ENCODE assay signal across 14 cellular contexts in genomic region chr9:20364954-20365353, GRCh38.
DNase-seq lines count a peak whose midpoint lies in the region; ATAC-seq, FAIRE-seq and TF ChIP-seq lines count a peak whose summit lies in the region.
"Had no signal": no experiment of that assay in that cellular context is flagged by ENCODE, and none has a peak within 500 bp of the region (broad histone marks: within the 10 kb centered on the region; RNA-seq: fewer than 3 reads in every experiment).

No MANE protein-coding gene starts in this region.

- no peak for TF ChIP-seq EP300 in neural cell (conservative IDR thresholded peaks at IDR 0.05; ENCODE audit: poor library complexity, severe bottlenecking)

- no peaks in the 10 kb centered on the region for H3K9me3 ChIP-seq in neural cell (ENCODE audit: low read length)
- H3K9me3 ChIP-seq: A549, BLaER1 had no signal

- TF ChIP-seq RAD21 in neural cell (conservative IDR thresholded peaks at IDR 0.05), result no peak

- H3F3A ChIP-seq in neural cell (ENCODE audit: insufficient read depth, low read length, poor library complexity, severe bottlenecking), result no peaks in the 10 kb centered on the region

- H3K36me3 ChIP-seq in neural cell (ENCODE audit: insufficient read depth, low read length), result peaks cover 15% of the 10 kb centered on the region
- H3K36me3 ChIP-seq: BLaER1 had no signal

- DNase-seq in D341Med (ENCODE audit: low spot score) (peak; percentile 33), dermis microvascular lymphatic vessel endothelial cell (ENCODE audit: low read depth in 2 of 2) (peak; percentile 14 to 53), A172 (ENCODE audit: low spot score) (no peak), urothelium cell line (ENCODE audit: low spot score) (no peak)
- DNase-seq: CD4-positive, alpha-beta memory T cell; DMS79 treated with DMSO at 0.1 percent for 48 hours; GF-D8; H9 had no signal

- H3K27ac ChIP-seq in neural cell (ENCODE audit: low read length), result peak overlapping the region; percentile 11
- H3K27ac ChIP-seq: A549, BLaER1 had no signal

- H4K20me1 ChIP-seq in neural cell (ENCODE audit: insufficient read depth), result no peaks in the 10 kb centered on the region
- H4K20me1 ChIP-seq: BLaER1 had no signal

- no peak for ATAC-seq in GM21786 (IDR thresholded peaks at IDR 0.05; ENCODE audit: unreplicated experiment)
- ATAC-seq: A549 had no signal

- peaks cover 4% of the 10 kb centered on the region for H3K79me2 ChIP-seq in neural cell (replicated peaks; ENCODE audit: insufficient read depth, low read length)

- no peak overlapping the region for H3K9ac ChIP-seq in neural cell (ENCODE audit: low read length)
- H3K9ac ChIP-seq: BLaER1 had no signal

- no peak for TF ChIP-seq CTCF in neural cell (IDR thresholded peaks at IDR 0.05; ENCODE audit: poor library complexity, severe bottlenecking)

- H3K4me3 ChIP-seq in neural cell (ENCODE audit: low read length), result no peak overlapping the region
- H3K4me3 ChIP-seq: A549, BLaER1 had no signal

- H3K4me2 ChIP-seq in neural cell (ENCODE audit: low read length), result peak overlapping the region; percentile 11
- H3K4me2 ChIP-seq: A549, BLaER1 had no signal

- H3K9me2 ChIP-seq in neural cell (ENCODE audit: insufficient read depth, low read length), result no peaks in the 10 kb centered on the region

- no peaks in the 10 kb centered on the region for H3K27me3 ChIP-seq in neural cell (ENCODE audit: insufficient read depth, low read depth, low read length)
- H3K27me3 ChIP-seq: BLaER1 had no signal

- peak; percentile 55 for FAIRE-seq in A204.1 (lab: Jason Lieb, UNC)
- FAIRE-seq in urothelium cell line (lab: Jason Lieb, UNC), result no peak
- FAIRE-seq: A549, H1 had no signal

- H2AFZ ChIP-seq in neural cell (ENCODE audit: low read depth, low read length), result no peak overlapping the region

TF ChIP-seq in neural cell, 6 proteins besides CTCF, POLR2A, EP300 and RAD21:
- TF ChIP-seq TAF1 (IDR thresholded peaks at IDR 0.05; ENCODE audit: low read depth) (no peak), REST (IDR thresholded peaks at IDR 0.05; ENCODE audit: borderline replicate concordance) (peak; percentile 64)

Comparison
In these comparisons a context has a peak if more than half of its experiments do, and no peak if none do; other contexts are left out.
1. DNase-seq: peak in D341Med (single experiment) and dermis microvascular lymphatic vessel endothelial cell (2 of 2); none in A172 (single experiment) and urothelium cell line (single experiment).